6 cellular contexts compared by ENCODE assay signal in the genomic region with DNA sequence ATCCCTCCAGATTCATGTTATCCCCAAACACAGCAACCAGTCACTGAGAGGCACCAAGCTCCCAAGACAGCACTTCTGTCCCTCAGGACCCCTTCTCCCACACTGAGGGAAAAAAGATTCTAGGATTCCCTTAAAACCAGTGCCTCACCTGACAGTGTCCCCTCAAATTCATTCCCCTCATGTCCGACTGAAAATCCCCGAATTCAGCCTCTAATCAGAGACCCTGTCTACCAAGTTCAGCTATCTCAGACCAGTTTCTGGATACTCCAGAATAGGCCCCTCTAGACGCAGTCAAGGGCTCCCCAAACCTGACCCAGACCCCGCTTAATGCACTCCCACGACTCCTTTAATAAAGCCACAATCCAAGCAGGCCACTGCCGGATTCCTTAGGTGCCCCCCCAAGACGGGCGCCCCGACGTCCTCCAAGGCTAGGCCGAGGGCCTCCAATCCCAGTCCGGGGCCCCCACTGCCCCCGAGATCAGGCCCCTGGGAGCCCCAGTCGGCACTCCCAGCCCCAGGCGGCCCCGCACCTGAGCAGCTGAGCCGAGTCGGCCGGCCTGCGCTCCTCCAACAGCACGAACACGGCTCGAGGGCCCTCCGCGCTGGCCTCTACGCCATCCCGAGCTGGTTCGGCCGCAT. TPM values are rescaled to one million over a fixed set of nuclear protein-coding genes. Genes with fewer than 3 reads are reported as not detected.
DNase-seq lines count a peak whose midpoint lies in the region; ATAC-seq, FAIRE-seq and TF ChIP-seq lines count a peak whose summit lies in the region.

No MANE protein-coding gene starts in this region.

- no peaks in the 10 kb centered on the region for H3K27me3 ChIP-seq in pancreas

- CTCF ChIA-PET in activated naive CD4-positive, alpha-beta T cell treated with anti-CD3 and anti-CD28 coated beads for 36 hours (lab: Charles Lee): interaction anchor here (0.8 to 1.5 kb wide), 3 partner anchors 96 to 151 kb away, joined by 3 to 6 read pairs (median 4); no protein-coding TSS in a partner anchor

- FAIRE-seq in pancreas (lab: Jason Lieb, UNC): no peak

- no peak for DNase-seq in activated naive CD4-positive, alpha-beta T cell treated with anti-CD3 and anti-CD28 coated beads for 36 hours
- no peak for DNase-seq in activated naive CD4-positive, alpha-beta T cell treated with Interleukin-2 at 50 U/mL for 16 hours
- DNase-seq in choroid plexus epithelial cell (ENCODE audit: low read depth) (peak; percentile 9), pancreas (peak in 1 of 6 donors; percentile 75)
- DNase-seq in activated effector memory CD4-positive, alpha-beta T cell treated with Interleukin-2 at 50 U/mL for 16 hours: no peak

- no peak for TF ChIP-seq CTCF in choroid plexus epithelial cell (conservative IDR thresholded peaks at IDR 0.05; ENCODE audit: low read depth, low read length)
- TF ChIP-seq CTCF in pancreas (IDR thresholded peaks at IDR 0.05): no peak

- ATAC-seq in pancreas: peak in 2 of 4 donors; percentile 1
- no peak for ATAC-seq in GM18873 (IDR thresholded peaks at IDR 0.05; ENCODE audit: low FRiP score, unreplicated experiment)

- H3K36me3 Mint-ChIP-seq in activated naive CD4-positive, alpha-beta T cell treated with anti-CD3 and anti-CD28 coated beads for 36 hours (ENCODE audit: low read depth): peaks cover 12% of the 10 kb centered on the region

- peaks cover 0 to 6% (median 0%) of the 10 kb centered on the region in 3 donors for H3K36me3 ChIP-seq in pancreas

- no peaks in the 10 kb centered on the region for H3K9me3 Mint-ChIP-seq in activated naive CD4-positive, alpha-beta T cell treated with anti-CD3 and anti-CD28 coated beads for 36 hours

- no peaks in the 10 kb centered on the region for H3K27me3 Mint-ChIP-seq in activated naive CD4-positive, alpha-beta T cell treated with anti-CD3 and anti-CD28 coated beads for 36 hours (ENCODE audit: low read depth)

- intact Hi-C loops in activated naive CD4-positive, alpha-beta T cell treated with anti-CD3 and anti-CD28 coated beads for 36 hours (cut with micrococcal nuclease): loop anchor here (1.0 to 10.0 kb wide), 17 partner anchors 32 to 411 kb away; partner anchors contain the start of genes GPKOW, GRIPAP1, PIM2 and PLP2
- intact Hi-C loops in pancreas (cut with DNase I): no loop called here

- H3K27ac ChIP-seq in pancreas: peak overlapping the region; percentile 65 to 93 (median 86)

- peak overlapping the region; percentile 78 for H3K4me3 ChIP-seq in choroid plexus epithelial cell (ENCODE audit: low read depth, low read length)
- peak overlapping the region; percentile 37 to 63 (median 49) for H3K4me3 ChIP-seq in pancreas

- peaks cover 0 to 4% (median 0%) of the 10 kb centered on the region in 3 donors for H3K4me1 ChIP-seq in pancreas

- WGBS in pancreas, 2 donors: 0 to 29% methylated on average over 29 of the region's 29 CpGs

- H3K4me3 Mint-ChIP-seq in activated naive CD4-positive, alpha-beta T cell treated with anti-CD3 and anti-CD28 coated beads for 36 hours: peak overlapping the region; percentile 93

- H3K9me3 ChIP-seq in pancreas: no peaks in the 10 kb centered on the region

- H3K4me1 Mint-ChIP-seq in activated naive CD4-positive, alpha-beta T cell treated with anti-CD3 and anti-CD28 coated beads for 36 hours (ENCODE audit: low read depth): peaks cover 28% of the 10 kb centered on the region

- H3K27ac Mint-ChIP-seq in activated naive CD4-positive, alpha-beta T cell treated with anti-CD3 and anti-CD28 coated beads for 36 hours: peak overlapping the region; percentile 94

RNA-seq across cellular contexts. Expression of gene TFE3, which starts 0.5 kb away (rescaled TPM):
- total RNA-seq in activated naive CD4-positive, alpha-beta T cell treated with anti-CD3 and anti-CD28 coated beads for 36 hours: 10 to 100 TPM; 34.7 to 35.5 TPM
- 10 to 100 TPM in 3 of 6 donors, 1 to 10 TPM in 3; 8.5 to 18.8 (median 11.0) TPM for total RNA-seq in pancreas
- 10 to 100 TPM; 20.1 to 20.6 TPM for polyA plus RNA-seq in pancreas

RNA-seq across cellular contexts. Expression of gene CCDC120, which starts 16.1 kb away (rescaled TPM):
- total RNA-seq in activated naive CD4-positive, alpha-beta T cell treated with anti-CD3 and anti-CD28 coated beads for 36 hours: 1 to 10 TPM; 2.1 to 2.2 TPM
- 10 to 100 TPM in 1 of 6 donors, 1 to 10 TPM in 5; 4.5 to 10.6 (median 6.8) TPM for total RNA-seq in pancreas
- 1 to 10 TPM; 7.3 to 8.2 TPM for polyA plus RNA-seq in pancreas

RNA-seq across cellular contexts. Expression of gene PRAF2, which starts 31.1 kb away (rescaled TPM):
- total RNA-seq in activated naive CD4-positive, alpha-beta T cell treated with anti-CD3 and anti-CD28 coated beads for 36 hours: 10 to 100 TPM; 14.5 to 14.8 TPM
- total RNA-seq in pancreas: 1 to 10 TPM; 1.3 to 8.8 (median 3.9) TPM
- polyA plus RNA-seq in pancreas: 10 to 100 TPM; 11.3 to 15.8 TPM

RNA-seq across cellular contexts. Expression of gene WDR45, which starts 37.0 kb away (rescaled TPM):
- 10 to 100 TPM; 17.9 to 22.5 TPM for total RNA-seq in activated naive CD4-positive, alpha-beta T cell treated with anti-CD3 and anti-CD28 coated beads for 36 hours
- total RNA-seq in pancreas: 10 to 100 TPM; 34.9 to 48.5 (median 45.6) TPM
- polyA plus RNA-seq in pancreas: 100 to 1,000 TPM in 1 of 2 donors, 10 to 100 TPM in 1; 98.1 to 121 TPM

RNA-seq across cellular contexts. Expression of gene GRIPAP1, which starts 40.6 kb away (rescaled TPM):
- total RNA-seq in activated naive CD4-positive, alpha-beta T cell treated with anti-CD3 and anti-CD28 coated beads for 36 hours: 10 to 100 TPM; 64.8 to 73.1 TPM
- total RNA-seq in pancreas: 10 to 100 TPM; 12.5 to 26.0 (median 17.2) TPM
- 10 to 100 TPM; 32.2 to 32.7 TPM for polyA plus RNA-seq in pancreas
